ENCODE assay signal across 1 cellular context in the genomic region with DNA sequence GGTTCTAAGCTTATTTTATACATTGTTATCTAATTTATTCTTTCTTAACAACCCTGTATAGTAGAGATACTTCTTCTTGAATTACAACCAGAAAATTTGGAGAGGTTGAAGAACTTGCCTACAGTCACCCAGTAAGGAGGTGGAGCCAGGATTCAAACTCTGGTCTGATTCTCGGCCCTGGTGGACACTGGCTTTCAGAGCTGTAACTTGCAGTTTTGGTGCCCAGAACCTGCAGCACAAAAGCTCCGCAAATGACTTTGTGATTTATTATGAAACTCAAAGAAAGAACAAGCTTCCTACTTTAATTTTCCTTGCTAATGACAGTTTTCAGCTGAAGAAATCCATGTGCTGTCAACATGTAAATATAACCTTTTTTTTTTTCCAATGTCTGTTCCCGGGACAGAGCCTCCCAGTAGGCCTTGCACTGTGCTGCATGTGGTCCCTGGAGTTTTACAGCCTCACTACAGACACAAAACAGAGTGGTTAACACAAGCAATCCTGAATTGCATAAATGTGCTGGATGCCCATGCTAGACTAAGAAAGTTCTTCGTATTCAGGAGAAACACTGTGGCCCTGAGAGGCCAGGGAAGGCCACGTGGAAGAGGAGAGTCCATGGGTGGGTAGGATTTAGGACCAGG.
TF ChIP-seq lines count a peak whose summit lies in the region.

No MANE protein-coding gene starts in this region.

TF ChIP-seq in WTC11, 78 proteins besides CTCF, POLR2A, EP300 and RAD21:
- TF ChIP-seq, protein P1, sequence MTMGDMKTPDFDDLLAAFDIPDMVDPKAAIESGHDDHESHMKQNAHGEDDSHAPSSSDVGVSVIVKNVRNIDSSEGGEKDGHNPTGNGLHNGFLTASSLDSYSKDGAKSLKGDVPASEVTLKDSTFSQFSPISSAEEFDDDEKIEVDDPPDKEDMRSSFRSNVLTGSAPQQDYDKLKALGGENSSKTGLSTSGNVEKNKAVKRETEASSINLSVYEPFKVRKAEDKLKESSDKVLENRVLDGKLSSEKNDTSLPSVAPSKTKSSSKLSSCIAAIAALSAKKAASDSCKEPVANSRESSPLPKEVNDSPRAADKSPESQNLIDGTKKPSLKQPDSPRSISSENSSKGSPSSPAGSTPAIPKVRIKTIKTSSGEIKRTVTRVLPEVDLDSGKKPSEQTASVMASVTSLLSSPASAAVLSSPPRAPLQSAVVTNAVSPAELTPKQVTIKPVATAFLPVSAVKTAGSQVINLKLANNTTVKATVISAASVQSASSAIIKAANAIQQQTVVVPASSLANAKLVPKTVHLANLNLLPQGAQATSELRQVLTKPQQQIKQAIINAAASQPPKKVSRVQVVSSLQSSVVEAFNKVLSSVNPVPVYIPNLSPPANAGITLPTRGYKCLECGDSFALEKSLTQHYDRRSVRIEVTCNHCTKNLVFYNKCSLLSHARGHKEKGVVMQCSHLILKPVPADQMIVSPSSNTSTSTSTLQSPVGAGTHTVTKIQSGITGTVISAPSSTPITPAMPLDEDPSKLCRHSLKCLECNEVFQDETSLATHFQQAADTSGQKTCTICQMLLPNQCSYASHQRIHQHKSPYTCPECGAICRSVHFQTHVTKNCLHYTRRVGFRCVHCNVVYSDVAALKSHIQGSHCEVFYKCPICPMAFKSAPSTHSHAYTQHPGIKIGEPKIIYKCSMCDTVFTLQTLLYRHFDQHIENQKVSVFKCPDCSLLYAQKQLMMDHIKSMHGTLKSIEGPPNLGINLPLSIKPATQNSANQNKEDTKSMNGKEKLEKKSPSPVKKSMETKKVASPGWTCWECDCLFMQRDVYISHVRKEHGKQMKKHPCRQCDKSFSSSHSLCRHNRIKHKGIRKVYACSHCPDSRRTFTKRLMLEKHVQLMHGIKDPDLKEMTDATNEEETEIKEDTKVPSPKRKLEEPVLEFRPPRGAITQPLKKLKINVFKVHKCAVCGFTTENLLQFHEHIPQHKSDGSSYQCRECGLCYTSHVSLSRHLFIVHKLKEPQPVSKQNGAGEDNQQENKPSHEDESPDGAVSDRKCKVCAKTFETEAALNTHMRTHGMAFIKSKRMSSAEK (CRISPR knock-in tag; IDR thresholded peaks at IDR 0.05; ENCODE audit: borderline replicate concordance) = no peak
- no peak for TF ChIP-seq RELA (CRISPR knock-in tag; IDR thresholded peaks at IDR 0.05; ENCODE audit: borderline replicate concordance)
- TF ChIP-seq CBFB (CRISPR knock-in tag; IDR thresholded peaks at IDR 0.05; ENCODE audit: low read depth) = no peak
- no peak for TF ChIP-seq ELF4 (CRISPR knock-in tag; IDR thresholded peaks at IDR 0.05; ENCODE audit: low read depth)
- TF ChIP-seq, protein P2, sequence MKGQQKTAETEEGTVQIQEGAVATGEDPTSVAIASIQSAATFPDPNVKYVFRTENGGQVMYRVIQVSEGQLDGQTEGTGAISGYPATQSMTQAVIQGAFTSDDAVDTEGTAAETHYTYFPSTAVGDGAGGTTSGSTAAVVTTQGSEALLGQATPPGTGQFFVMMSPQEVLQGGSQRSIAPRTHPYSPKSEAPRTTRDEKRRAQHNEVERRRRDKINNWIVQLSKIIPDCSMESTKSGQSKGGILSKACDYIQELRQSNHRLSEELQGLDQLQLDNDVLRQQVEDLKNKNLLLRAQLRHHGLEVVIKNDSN (CRISPR knock-in tag; IDR thresholded peaks at IDR 0.05) = no peak
- no peak for TF ChIP-seq SOX15 (CRISPR knock-in tag; IDR thresholded peaks at IDR 0.05)
- TF ChIP-seq ZNF317 (CRISPR knock-in tag; IDR thresholded peaks at IDR 0.05; ENCODE audit: borderline replicate concordance, low read depth) = no peak
- no peak for TF ChIP-seq SMAD4 (CRISPR knock-in tag; IDR thresholded peaks at IDR 0.05)
- no peak for TF ChIP-seq CREM (CRISPR knock-in tag; IDR thresholded peaks at IDR 0.05)
- TF ChIP-seq HMGA2 (CRISPR knock-in tag; IDR thresholded peaks at IDR 0.05) = no peak
TF ChIP-seq in WTC11: peak in this region for 0.
